ENCODE assay signal across 8 cellular contexts in the genomic region with DNA sequence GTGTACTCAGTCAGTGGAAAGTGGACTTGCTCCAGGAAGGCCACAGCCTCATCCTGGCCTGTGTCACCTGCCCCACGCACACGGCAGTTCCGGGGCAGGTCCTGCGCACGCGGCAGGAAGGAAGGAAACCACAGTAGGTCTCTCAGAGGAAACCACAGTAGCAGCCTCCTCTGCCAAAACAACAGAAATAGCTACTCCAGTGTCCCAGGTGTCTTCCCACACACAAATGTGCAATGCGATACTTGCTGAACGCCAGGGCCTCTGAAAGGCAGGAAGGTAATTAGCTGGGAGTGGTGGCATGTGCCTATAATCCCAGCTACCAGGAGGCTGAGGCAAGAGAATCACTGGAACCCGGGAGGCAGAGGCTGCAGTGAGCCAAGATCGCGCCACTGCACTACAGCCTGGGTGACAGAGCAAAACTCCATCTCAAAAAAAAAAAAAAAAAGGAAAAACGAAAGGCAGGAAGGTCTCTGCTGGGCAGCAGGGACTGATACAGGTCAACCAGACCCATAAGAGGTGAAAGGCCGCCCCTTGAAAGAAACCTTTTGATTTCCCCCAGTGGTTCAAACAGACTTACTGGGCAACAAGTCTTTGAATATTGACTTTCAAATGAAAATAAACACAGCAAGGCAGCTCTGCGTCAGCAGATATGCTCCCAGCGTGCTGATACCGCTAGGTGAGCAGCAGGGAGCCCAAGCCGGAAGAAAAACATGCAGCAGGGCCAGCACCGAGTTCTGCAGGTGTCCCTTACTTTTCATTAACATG. TPM values are rescaled to one million over a fixed set of nuclear protein-coding genes. Genes with fewer than 3 reads are reported as not detected.
DNase-seq lines count a peak whose midpoint lies in the region; ATAC-seq and TF ChIP-seq lines count a peak whose summit lies in the region.

No MANE protein-coding gene starts in this region.

- no peak overlapping the region for H3K4me3 ChIP-seq in GM12865 (ENCODE audit: low read depth, low read length)

- TF ChIP-seq CTCF in GM12865 (IDR thresholded peaks at IDR 0.05; ENCODE audit: insufficient read depth, low read depth, low read length, missing control alignments) (no peak), glutamatergic neuron (IDR thresholded peaks at IDR 0.05; ENCODE audit: partially characterized antibody, unreplicated experiment) (no peak)

- peak; percentile 96 for ATAC-seq in GM21723 (IDR thresholded peaks at IDR 0.05; ENCODE audit: unreplicated experiment)
- peak; percentile 89 to 97 for ATAC-seq in natural killer cell treated with Interleukin-12 subunit alpha and Interleukin-12 subunit beta and Interleukin-15 and Interleukin-18, amount 100 ng/mL, for 72 hours

- peak overlapping the region; percentile 89 for H3K27ac Mint-ChIP-seq in activated T-helper 1 cell treated with anti-CD3 and anti-CD28 coated beads, Interleukin-12 subunit alpha, Interleukin-12 subunit beta, Interleukin-2, Interleukin-4 antibody, amounts not matched to agents 30 ng/mL and 10 ng/mL and 1 ng/mL, durations not matched to agents 14 hours and 24 hours and 36 hours
- H3K27ac Mint-ChIP-seq in natural killer cell treated with Interleukin-12 subunit alpha and Interleukin-12 subunit beta and Interleukin-15 and Interleukin-18, amount 100 ng/mL, for 72 hours = peak overlapping the region; percentile 56 to 57
- H3K27ac Mint-ChIP-seq in glutamatergic neuron (ENCODE audit: unreplicated experiment) = no peak overlapping the region

- DNase-seq in GM12865 (ENCODE audit: low read depth) (peak; percentile 84), glutamatergic neuron (no peak), NCI-H1417 treated with DMSO at 0.1 percent for 48 hours (lab: John Stamatoyannopoulos, UW) (no peak), middle frontal gyrus (ENCODE audit: extremely low spot score, low spot score) (no peak)
- DNase-seq in activated T-helper 1 cell treated with anti-CD3 and anti-CD28 coated beads, Interleukin-12 subunit alpha, Interleukin-12 subunit beta, Interleukin-2, Interleukin-4 antibody, amounts not matched to agents 30 ng/mL and 10 ng/mL and 1 ng/mL, durations not matched to agents 14 hours and 24 hours and 36 hours (ENCODE audit: low spot score) = peak; percentile 64
- DNase-seq in natural killer cell treated with Interleukin-12 subunit alpha and Interleukin-12 subunit beta and Interleukin-15 and Interleukin-18, amount 100 ng/mL, for 72 hours (ENCODE audit: low spot score) = peak; percentile 65

- H3K9me3 Mint-ChIP-seq in activated T-helper 1 cell treated with anti-CD3 and anti-CD28 coated beads, Interleukin-12 subunit alpha, Interleukin-12 subunit beta, Interleukin-2, Interleukin-4 antibody, amounts not matched to agents 30 ng/mL and 10 ng/mL and 1 ng/mL, durations not matched to agents 14 hours and 24 hours and 36 hours = no peaks in the 10 kb centered on the region
- H3K9me3 Mint-ChIP-seq in natural killer cell treated with Interleukin-12 subunit alpha and Interleukin-12 subunit beta and Interleukin-15 and Interleukin-18, amount 100 ng/mL, for 72 hours = no peaks in the 10 kb centered on the region
- no peaks in the 10 kb centered on the region for H3K9me3 Mint-ChIP-seq in glutamatergic neuron (ENCODE audit: unreplicated experiment)

- H3K4me1 Mint-ChIP-seq in activated T-helper 1 cell treated with anti-CD3 and anti-CD28 coated beads, Interleukin-12 subunit alpha, Interleukin-12 subunit beta, Interleukin-2, Interleukin-4 antibody, amounts not matched to agents 30 ng/mL and 10 ng/mL and 1 ng/mL, durations not matched to agents 14 hours and 24 hours and 36 hours (ENCODE audit: low read depth) = peaks cover 35% of the 10 kb centered on the region
- peaks cover 13 to 20% of the 10 kb centered on the region in 2 donors for H3K4me1 Mint-ChIP-seq in natural killer cell treated with Interleukin-12 subunit alpha and Interleukin-12 subunit beta and Interleukin-15 and Interleukin-18, amount 100 ng/mL, for 72 hours (ENCODE audit: low read depth in 2 of 2)
- no peaks in the 10 kb centered on the region for H3K4me1 Mint-ChIP-seq in glutamatergic neuron (ENCODE audit: low read depth, unreplicated experiment)

- H3K36me3 Mint-ChIP-seq in activated T-helper 1 cell treated with anti-CD3 and anti-CD28 coated beads, Interleukin-12 subunit alpha, Interleukin-12 subunit beta, Interleukin-2, Interleukin-4 antibody, amounts not matched to agents 30 ng/mL and 10 ng/mL and 1 ng/mL, durations not matched to agents 14 hours and 24 hours and 36 hours (ENCODE audit: low read depth) = peaks cover 2% of the 10 kb centered on the region
- H3K36me3 Mint-ChIP-seq in natural killer cell treated with Interleukin-12 subunit alpha and Interleukin-12 subunit beta and Interleukin-15 and Interleukin-18, amount 100 ng/mL, for 72 hours = no peaks in the 10 kb centered on the region
- H3K36me3 Mint-ChIP-seq in glutamatergic neuron (ENCODE audit: unreplicated experiment) = no peaks in the 10 kb centered on the region

- peak overlapping the region; percentile 56 for H3K27ac ChIP-seq in KOPT-K1 (ENCODE audit: low read depth, low read length, poor library complexity, severe bottlenecking)

- H3K27me3 Mint-ChIP-seq in activated T-helper 1 cell treated with anti-CD3 and anti-CD28 coated beads, Interleukin-12 subunit alpha, Interleukin-12 subunit beta, Interleukin-2, Interleukin-4 antibody, amounts not matched to agents 30 ng/mL and 10 ng/mL and 1 ng/mL, durations not matched to agents 14 hours and 24 hours and 36 hours (ENCODE audit: insufficient read depth) = peaks cover 16% of the 10 kb centered on the region
- H3K27me3 Mint-ChIP-seq in natural killer cell treated with Interleukin-12 subunit alpha and Interleukin-12 subunit beta and Interleukin-15 and Interleukin-18, amount 100 ng/mL, for 72 hours = peaks cover 0 to 4% of the 10 kb centered on the region in 2 donors
- H3K27me3 Mint-ChIP-seq in glutamatergic neuron (ENCODE audit: unreplicated experiment) = no peaks in the 10 kb centered on the region

- intact Hi-C loops in activated T-helper 1 cell treated with anti-CD3 and anti-CD28 coated beads, Interleukin-12 subunit alpha, Interleukin-12 subunit beta, Interleukin-2, Interleukin-4 antibody, amounts not matched to agents 30 ng/mL and 10 ng/mL and 1 ng/mL, durations not matched to agents 14 hours and 24 hours and 36 hours (cut with micrococcal nuclease) = loop anchor here (1.0 to 5.0 kb wide), 2 partner anchors 51 to 57 kb away; partner anchors contain the start of gene CRYL1

- H3K36me3 ChIP-seq in KOPT-K1 (ENCODE audit: insufficient read depth, low read length) = no peaks in the 10 kb centered on the region

- H3K4me3 Mint-ChIP-seq in activated T-helper 1 cell treated with anti-CD3 and anti-CD28 coated beads, Interleukin-12 subunit alpha, Interleukin-12 subunit beta, Interleukin-2, Interleukin-4 antibody, amounts not matched to agents 30 ng/mL and 10 ng/mL and 1 ng/mL, durations not matched to agents 14 hours and 24 hours and 36 hours = peak overlapping the region; percentile 66
- H3K4me3 Mint-ChIP-seq in natural killer cell treated with Interleukin-12 subunit alpha and Interleukin-12 subunit beta and Interleukin-15 and Interleukin-18, amount 100 ng/mL, for 72 hours = peak overlapping the region; percentile 69
- H3K4me3 Mint-ChIP-seq in glutamatergic neuron (ENCODE audit: unreplicated experiment) = no peak overlapping the region

- no peaks in the 10 kb centered on the region for H3K9me3 ChIP-seq in KOPT-K1 (ENCODE audit: insufficient read depth, low read length, poor library complexity, severe bottlenecking)

RNA-seq across cellular contexts. Expression of gene CRYL1, which starts 49.5 kb away (rescaled TPM):
- total RNA-seq in activated T-helper 1 cell treated with anti-CD3 and anti-CD28 coated beads, Interleukin-12 subunit alpha, Interleukin-12 subunit beta, Interleukin-2, Interleukin-4 antibody, amounts not matched to agents 30 ng/mL and 10 ng/mL and 1 ng/mL, durations not matched to agents 14 hours and 24 hours and 36 hours = 3.9 and 5.6 TPM in 2 replicates
- 1 to 10 TPM; 5.2 to 9.0 TPM for total RNA-seq in natural killer cell treated with Interleukin-12 subunit alpha and Interleukin-12 subunit beta and Interleukin-15 and Interleukin-18, amount 100 ng/mL, for 72 hours
- total RNA-seq in glutamatergic neuron (ENCODE audit: unreplicated experiment) = 1.1 TPM

Comparison
In these comparisons a context has a peak if more than half of its experiments do, and no peak if none do; other contexts are left out.
1. DNase-seq: peak in GM12865 (single experiment), activated T-helper 1 cell treated with anti-CD3 and anti-CD28 coated beads, Interleukin-12 subunit alpha, Interleukin-12 subunit beta, Interleukin-2, Interleukin-4 antibody, amounts not matched to agents 30 ng/mL and 10 ng/mL and 1 ng/mL, durations not matched to agents 14 hours and 24 hours and 36 hours (single experiment) and natural killer cell treated with Interleukin-12 subunit alpha and Interleukin-12 subunit beta and Interleukin-15 and Interleukin-18, amount 100 ng/mL, for 72 hours (single experiment); none in glutamatergic neuron (single experiment), NCI-H1417 treated with DMSO at 0.1 percent for 48 hours (single experiment) and middle frontal gyrus (single experiment).